In the genomic region with DNA sequence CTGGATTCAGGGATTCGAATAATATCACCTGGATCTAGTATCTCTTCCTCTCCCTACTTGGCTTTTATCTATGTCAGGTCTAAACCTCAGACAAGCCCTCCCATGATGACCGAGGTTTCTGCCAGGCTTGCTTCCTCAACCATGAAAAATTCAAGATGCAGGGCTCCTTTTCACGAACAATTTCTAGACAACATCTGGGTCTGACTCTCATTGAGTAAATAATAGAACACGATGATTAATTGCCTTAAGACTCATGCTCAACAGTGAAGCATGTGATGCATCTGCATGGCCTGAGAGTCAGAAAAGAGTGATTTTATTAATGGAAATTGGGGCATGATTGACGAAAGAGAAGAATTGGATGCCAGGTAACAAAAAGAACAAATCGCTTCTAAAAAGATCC, we compare ENCODE assay signal across 26 cellular contexts.
DNase-seq lines count a peak whose midpoint lies in the region; ATAC-seq, FAIRE-seq and TF ChIP-seq lines count a peak whose summit lies in the region.
"Had no signal": no experiment of that assay in that cellular context is flagged by ENCODE, and none has a peak within 500 bp of the region (broad histone marks: within the 10 kb centered on the region; RNA-seq: fewer than 3 reads in every experiment).

No MANE protein-coding gene starts in this region.

- in situ Hi-C loops in brain microvascular endothelial cell (cut with HindIII; ENCODE audit: low pct_ligation_motif_present, low sequenced_read_pairs), result no loop called here

- TF ChIP-seq CTCF in A549 (IDR thresholded peaks at IDR 0.05) (no peak), brain microvascular endothelial cell (IDR thresholded peaks at IDR 0.05; ENCODE audit: low read depth, low read length, missing control alignments) (no peak), foreskin keratinocyte (conservative IDR thresholded peaks at IDR 0.05) (no peak), A673 (conservative IDR thresholded peaks at IDR 0.05; ENCODE audit: low read depth, low read length) (no peak)

- DNase-seq in A549 (ENCODE audit: low read depth in 1 of 2, low spot score in 1 of 2), result peak in 1 of 2 experiments; percentile 25
- DNase-seq in HT1080 (ENCODE audit: low read depth), result peak; percentile 10
- DNase-seq in brain microvascular endothelial cell, result peak; percentile 19
- DNase-seq in foreskin keratinocyte, result peak; percentile 67 to 74
- no peak for DNase-seq in NCI-H774 (lab: John Stamatoyannopoulos, UW)
- no peak for DNase-seq in NCI-H2227 (lab: John Stamatoyannopoulos, UW; ENCODE audit: unreplicated experiment)
- no peak for DNase-seq in Ammon's horn (ENCODE audit: low spot score)
- DNase-seq in A673 (ENCODE audit: low spot score), result no peak
- DNase-seq: activated CD4-positive, alpha-beta T cell treated with anti-CD3 and anti-CD28 coated beads for 1 hour; activated CD8-positive, alpha-beta T cell treated with anti-CD3 and anti-CD28 coated beads for 36 hours; activated naive CD8-positive, alpha-beta T cell treated with anti-CD3 and anti-CD28 coated beads, Interleukin-2, amount 10 ng/mL, durations not matched to agents 7 days and 5 days; COR-L47; DND-41; effector CD8-positive, alpha-beta T cell; glutamatergic neuron; H9; NCI-H1105; NCI-H2029 treated with DMSO at 0.1 percent for 48 hours; NCI-H510A; Peyer's patch; posterior cingulate gyrus; transverse colon had no signal

- WGBS in A549 (ENCODE audit: missing lambda C conversion rate), result 28% methylated on average over 6 of the region's 6 CpGs

- no peak; a peak in 1 of 5 replicates for TF ChIP-seq EP300 in A549 (IDR thresholded peaks at IDR 0.05)

- intact Hi-C loops in A673 (cut with micrococcal nuclease; ENCODE audit: unreplicated experiment), result no loop called here

- H3K9me3 ChIP-seq in A549 (no peaks in the 10 kb centered on the region; the same call in 2 of the 3 replicates), A673 (ENCODE audit: low read depth, low read length, poor library complexity, severe bottlenecking) (no peaks in the 10 kb centered on the region)
- H3K9me3 ChIP-seq: esophagus muscularis mucosa, Peyer's patch, transverse colon had no signal

- no peak for TF ChIP-seq RAD21 in A549 (conservative IDR thresholded peaks at IDR 0.05 in 1 of 2, IDR thresholded peaks at IDR 0.05 in 1 of 2)

- H3K27ac ChIP-seq in A549, result no peak overlapping the region
- H3K27ac ChIP-seq in brain microvascular endothelial cell, result no peak overlapping the region
- no peak overlapping the region for H3K27ac ChIP-seq in foreskin keratinocyte
- no peak overlapping the region for H3K27ac ChIP-seq in A673 (ENCODE audit: low read depth, low read length, poor library complexity, severe bottlenecking)
- H3K27ac ChIP-seq: esophagus muscularis mucosa, HL-60, neural progenitor cell, Peyer's patch, transverse colon had no signal

- 0 out of 3 replicates have a peak overlapping the region, but pooled peaks have one; percentile 13 for H3K4me2 ChIP-seq in A549
- H3K4me2 ChIP-seq: neural progenitor cell had no signal

- H3K27me3 ChIP-seq in brain microvascular endothelial cell (replicated peaks), result no peaks in the 10 kb centered on the region
- H3K27me3 ChIP-seq in foreskin keratinocyte, result no peaks in the 10 kb centered on the region
- H3K27me3 ChIP-seq in A673 (replicated peaks; ENCODE audit: insufficient read depth, low read depth, low read length, poor library complexity), result peaks cover 33% of the 10 kb centered on the region
- H3K27me3 ChIP-seq: esophagus muscularis mucosa, neural progenitor cell, Peyer's patch, transverse colon had no signal

- CTCF ChIA-PET in A549 (lab: Yijun Ruan, JAX), result no interaction called here
- CTCF ChIA-PET in A673 (lab: Charles Lee), result no interaction called here

- BruUV-seq in A673 (replicated peaks; lab: Mats Ljungman, UMichigan), result no TSS peak

- 0 out of 3 replicates have a peak, but pooled peaks cover 3% of the 10 kb centered on the region for H3K4me1 ChIP-seq in A549
- peaks cover 9% of the 10 kb centered on the region for H3K4me1 ChIP-seq in foreskin keratinocyte
- H3K4me1 ChIP-seq in A673 (ENCODE audit: insufficient read depth, low read length, poor library complexity, severe bottlenecking), result no peaks in the 10 kb centered on the region
- H3K4me1 ChIP-seq: esophagus muscularis mucosa, neural progenitor cell had no signal

- POLR2A ChIA-PET in A549 (lab: Yijun Ruan, JAX) (no interaction called here), A673 (lab: Charles Lee; ENCODE audit: low non-redundant PET) (no interaction called here)

- H3K36me3 ChIP-seq in brain microvascular endothelial cell (replicated peaks) (no peaks in the 10 kb centered on the region), A673 (ENCODE audit: insufficient read depth, low read length, poor library complexity, severe bottlenecking) (no peaks in the 10 kb centered on the region)
- H3K36me3 ChIP-seq: esophagus muscularis mucosa, neural progenitor cell, Peyer's patch, transverse colon had no signal

- FAIRE-seq in A549 (lab: Jason Lieb, UNC), result no peak
- FAIRE-seq: GM12892 had no signal

- TF ChIP-seq POLR2A in A549 (IDR thresholded peaks at IDR 0.05; ENCODE audit: low read length), result no peak

- H3K4me3 ChIP-seq in A549 (no peak overlapping the region), brain microvascular endothelial cell (ENCODE audit: low read depth, low read length) (no peak overlapping the region), A673 (ENCODE audit: low read depth, low read length, poor library complexity, severe bottlenecking) (no peak overlapping the region)
- H3K4me3 ChIP-seq: esophagus muscularis mucosa, neural progenitor cell, Peyer's patch, transverse colon had no signal

- peak; percentile 50 to 61; a peak in 4 of 6 replicates for ATAC-seq in A549
- peak; percentile 64 for ATAC-seq in foreskin keratinocyte
- ATAC-seq: activated CD8-positive, alpha-beta T cell treated with anti-CD3 and anti-CD28 coated beads for 36 hours had no signal

TF ChIP-seq in A549, 52 proteins besides CTCF, POLR2A, EP300 and RAD21:
- TF ChIP-seq, protein P1, sequence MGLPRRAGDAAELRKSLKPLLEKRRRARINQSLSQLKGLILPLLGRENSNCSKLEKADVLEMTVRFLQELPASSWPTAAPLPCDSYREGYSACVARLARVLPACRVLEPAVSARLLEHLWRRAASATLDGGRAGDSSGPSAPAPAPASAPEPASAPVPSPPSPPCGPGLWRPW (IDR thresholded peaks at IDR 0.05), result no peak
- TF ChIP-seq KDM1A (IDR thresholded peaks at IDR 0.05; ENCODE audit: low read depth) (no peak), FOXS1 (CRISPR knock-in tag; IDR thresholded peaks at IDR 0.05) (no peak), FOSL2 (IDR thresholded peaks at IDR 0.05) (no peak), FOSL2 (CRISPR knock-in tag; IDR thresholded peaks at IDR 0.05) (peak; percentile 47; the same call in 1 of the 2 replicates)

Comparison
In these comparisons a context has a peak if more than half of its experiments do, and no peak if none do; other contexts are left out.
1. DNase-seq: peak in HT1080 (single experiment), brain microvascular endothelial cell (single experiment) and foreskin keratinocyte (2 of 2); none in NCI-H774 (single experiment), NCI-H2227 (single experiment), Ammon's horn (single experiment) and A673 (single experiment).